ENCODE assay signal across 11 cellular contexts in genomic region chr2:118224888-118225264, GRCh38.
DNase-seq lines count a peak whose midpoint lies in the region; ATAC-seq and TF ChIP-seq lines count a peak whose summit lies in the region.
"Had no signal": no experiment of that assay in that cellular context is flagged by ENCODE, and none has a peak within 500 bp of the region (broad histone marks: within the 10 kb centered on the region; RNA-seq: fewer than 3 reads in every experiment).

No MANE protein-coding gene starts in this region.

- H3K9me3 Mint-ChIP-seq in effector memory CD8-positive, alpha-beta T cell: no peaks in the 10 kb centered on the region

- 66 to 69% (median 69%) methylated on average over 15 of the region's 15 CpGs for WGBS in psoas muscle, 3 donors
- WGBS in transverse colon (ENCODE audit: low coverage in 1 of 2), 2 donors: 20 to 39% methylated on average over 12 to 15 of the region's 15 CpGs

- H3K4me1 ChIP-seq in psoas muscle: peaks cover 11% of the 10 kb centered on the region
- peaks cover 0 to 17% (median 10%) of the 10 kb centered on the region in 4 donors for H3K4me1 ChIP-seq in transverse colon

- TF ChIP-seq CTCF in GM12875 (IDR thresholded peaks at IDR 0.05; ENCODE audit: borderline replicate concordance, insufficient read depth, low read depth, low read length) (no peak), psoas muscle (IDR thresholded peaks at IDR 0.05) (no peak), transverse colon (IDR thresholded peaks at IDR 0.05) (no peak)

- no peaks in the 10 kb centered on the region for H3K36me3 ChIP-seq in psoas muscle (ENCODE audit: insufficient read depth in 1 of 2, low read depth in 1 of 2)
- H3K36me3 ChIP-seq in transverse colon: no peaks in the 10 kb centered on the region
- H3K36me3 ChIP-seq: left lung, upper lobe of left lung had no signal

- ATAC-seq in effector memory CD8-positive, alpha-beta T cell (replicated peaks): no peak
- ATAC-seq in psoas muscle: peak in 1 of 4 donors; percentile 38
- ATAC-seq in HG02852 (IDR thresholded peaks at IDR 0.05; ENCODE audit: unreplicated experiment): no peak

- no peak overlapping the region for H3K27ac Mint-ChIP-seq in effector memory CD8-positive, alpha-beta T cell

- H3K4me3 Mint-ChIP-seq in effector memory CD8-positive, alpha-beta T cell: peak overlapping the region; percentile 56 to 86

- peaks cover 77 to 83% of the 10 kb centered on the region in 2 donors for H3K27me3 Mint-ChIP-seq in effector memory CD8-positive, alpha-beta T cell

- H3K4me1 Mint-ChIP-seq in effector memory CD8-positive, alpha-beta T cell (ENCODE audit: low read depth in 2 of 2): peaks cover 7 to 10% of the 10 kb centered on the region in 2 donors

- DNase-seq in KBM-7 (peak; percentile 15), psoas muscle (no peak), transverse colon (no peak), GDM1 (lab: John Stamatoyannopoulos, UW) (no peak), GM19238 (ENCODE audit: insufficient read length, low spot score) (no peak)
- DNase-seq in effector memory CD8-positive, alpha-beta T cell: no peak
- DNase-seq: GOT3 had no signal

- H3K27me3 ChIP-seq in psoas muscle (ENCODE audit: insufficient read depth in 3 of 3, low read length in 2 of 3) (peaks cover 7 to 74% (median 15%) of the 10 kb centered on the region in 3 donors), transverse colon (peaks cover 84% of the 10 kb centered on the region)

- TF ChIP-seq EP300 in transverse colon (IDR thresholded peaks at IDR 0.05; ENCODE audit: low read depth): no peak

- intact Hi-C loops in psoas muscle (cut with DNase I): loop anchor here (5.0 to 10.0 kb wide), 3 partner anchors 530 to 637 kb away; no protein-coding TSS in a partner anchor
- intact Hi-C loops in transverse colon (cut with DNase I; ENCODE audit: low total_unique reads): no loop called here

- H3K27ac ChIP-seq in psoas muscle: peak overlapping the region; percentile 69
- no peak overlapping the region for H3K27ac ChIP-seq in transverse colon
- H3K27ac ChIP-seq: left lung had no signal

- no peak for TF ChIP-seq POLR2A in transverse colon (IDR thresholded peaks at IDR 0.05)

- H3K9me3 ChIP-seq in psoas muscle (no peaks in the 10 kb centered on the region), transverse colon (no peaks in the 10 kb centered on the region)
- H3K9me3 ChIP-seq: left lung, upper lobe of left lung had no signal

- peaks cover 3% of the 10 kb centered on the region for H3K36me3 Mint-ChIP-seq in effector memory CD8-positive, alpha-beta T cell (ENCODE audit: insufficient read depth)

- in situ Hi-C loops in KBM-7 (cut with MboI; ENCODE audit: low pct_unique_long_range_greater_than_20kb, low sequenced_read_pairs) (loop anchor here (25.0 kb wide), 1 partner anchor 637 kb away; no protein-coding TSS in a partner anchor), transverse colon (cut with MboI; ENCODE audit: low pct_ligation_motif_present in 1 of 4, low pct_unique_long_range_greater_than_20kb in 1 of 4, low sequenced_read_pairs in 3 of 4) (loop anchor here in 1 of 4 donors (25.0 kb wide), 1 partner anchor 637 kb away; no protein-coding TSS in a partner anchor)

- peak overlapping the region; percentile 62 for H3K4me3 ChIP-seq in GM12875 (ENCODE audit: low read depth, low read length)
- H3K4me3 ChIP-seq in psoas muscle: peak overlapping the region; percentile 69
- H3K4me3 ChIP-seq in transverse colon: peak overlapping the region in 1 of 4 donors; percentile 51
